Comparison of ENCODE assay signal across 21 cellular contexts in genomic region chr3:149044329-149045083, GRCh38. TPM values are rescaled to one million over a fixed set of nuclear protein-coding genes. Genes with fewer than 3 reads are reported as not detected.
A peak's percentile ranks its signal among the peaks of the same experiment; 100 is the strongest.
DNase-seq lines count a peak whose midpoint lies in the region; ATAC-seq and TF ChIP-seq lines count a peak whose summit lies in the region.
"Had no signal": no experiment of that assay in that cellular context is flagged by ENCODE, and none has a peak within 500 bp of the region (broad histone marks: within the 10 kb centered on the region; RNA-seq: fewer than 3 reads in every experiment).

No MANE protein-coding gene starts in this region.

- no peaks in the 10 kb centered on the region for H3K36me3 ChIP-seq in breast epithelium

- BruUV-seq in MCF 10A (replicated peaks; lab: Mats Ljungman, UMichigan) = no TSS peak

- no peak overlapping the region for H3K4me3 Mint-ChIP-seq in MCF 10A (ENCODE audit: unreplicated experiment)
- H3K4me3 Mint-ChIP-seq in T-helper 17 cell = peak overlapping the region; percentile 12
- no peak overlapping the region for H3K4me3 Mint-ChIP-seq in immature natural killer cell
- H3K4me3 Mint-ChIP-seq in stimulated activated effector memory CD8-positive, alpha-beta T cell treated with anti-CD3 and anti-CD28 coated beads, Interleukin-12 subunit alpha, Interleukin-12 subunit beta, amount 100 ng/mL, for 72 hours = no peak overlapping the region
- H3K4me3 Mint-ChIP-seq in HFFc6 = no peak overlapping the region

- no peaks in the 10 kb centered on the region for H3K27me3 ChIP-seq in breast epithelium
- H3K27me3 ChIP-seq: MG63 had no signal

- no peak for TF ChIP-seq POLR2A in breast epithelium (IDR thresholded peaks at IDR 0.05)

- POLR2A ChIA-PET in MCF 10A (lab: Yijun Ruan, JAX) = interaction anchor here (0.6 to 1.6 kb wide), 3 partner anchors 13 to 405 kb away, joined by 3 read pairs; no protein-coding TSS in a partner anchor

- H3K27me3 Mint-ChIP-seq in MCF 10A (ENCODE audit: insufficient read depth, unreplicated experiment) = no peaks in the 10 kb centered on the region
- H3K27me3 Mint-ChIP-seq in T-helper 17 cell = no peaks in the 10 kb centered on the region
- H3K27me3 Mint-ChIP-seq in immature natural killer cell (ENCODE audit: low read depth in 3 of 3) = no peaks in the 10 kb centered on the region
- H3K27me3 Mint-ChIP-seq in HFFc6 (ENCODE audit: insufficient read depth) = 0 out of 2 replicates have a peak, but pooled peaks cover 2% of the 10 kb centered on the region

- intact Hi-C loops in MCF 10A (cut with micrococcal nuclease) = no loop called here
- intact Hi-C loops in breast epithelium (cut with DNase I; ENCODE audit: low total_unique reads) = no loop called here
- intact Hi-C loops in left ventricle myocardium superior (cut with micrococcal nuclease) = no loop called here

- H3K4me1 ChIP-seq in breast epithelium = no peaks in the 10 kb centered on the region
- H3K4me1 ChIP-seq: HAP-1 had no signal

- H3K27ac Mint-ChIP-seq in MCF 10A (ENCODE audit: low read depth, unreplicated experiment) = peak overlapping the region; percentile 66
- peak overlapping the region; percentile 2 for H3K27ac Mint-ChIP-seq in T-helper 17 cell
- H3K27ac Mint-ChIP-seq in immature natural killer cell = peak overlapping the region in 4 of 6 donors; percentile 8 to 27 (median 19)
- H3K27ac Mint-ChIP-seq in stimulated activated effector memory CD8-positive, alpha-beta T cell treated with anti-CD3 and anti-CD28 coated beads, Interleukin-12 subunit alpha, Interleukin-12 subunit beta, amount 100 ng/mL, for 72 hours = no peak overlapping the region
- no peak overlapping the region for H3K27ac Mint-ChIP-seq in HFFc6

- DNase-seq in MCF 10A (ENCODE audit: unreplicated experiment) (no peak), breast epithelium (ENCODE audit: low spot score in 2 of 2) (no peak), T-helper 17 cell (no peak), immature natural killer cell (no peak), HFFc6 (no peak), NCI-H1092 treated with DMSO at 0.1 percent for 48 hours (lab: John Stamatoyannopoulos, UW) (no peak), left ventricle myocardium superior (no peak)
- DNase-seq in stimulated activated effector memory CD8-positive, alpha-beta T cell treated with anti-CD3 and anti-CD28 coated beads, Interleukin-12 subunit alpha, Interleukin-12 subunit beta, amount 100 ng/mL, for 72 hours (ENCODE audit: low spot score in 2 of 2) = no peak
- DNase-seq: DMS153; DND-41; GOT3; KBM-7; MG63; NCI-H2029; NCI-H446; NCI-H526; NK-92 treated with Interleukin-12 subunit alpha and Interleukin-12 subunit beta, amount 100 ng/mL, for 24 hours; SHP77 had no signal

- H3K27ac ChIP-seq in breast epithelium = no peak overlapping the region
- H3K27ac ChIP-seq: RWPE1 had no signal

- CTCF ChIA-PET in MCF 10A (lab: Yijun Ruan, JAX) = interaction anchor here (1.1 kb wide), 1 partner anchor 32 kb away, joined by 3 read pairs; no protein-coding TSS in a partner anchor

- H3K4me3 ChIP-seq in breast epithelium = no peak overlapping the region
- H3K4me3 ChIP-seq: HAP-1, MG63 had no signal

- H3K4me1 Mint-ChIP-seq in MCF 10A (ENCODE audit: insufficient read depth, unreplicated experiment) (peaks cover 9% of the 10 kb centered on the region), T-helper 17 cell (peaks cover 16% of the 10 kb centered on the region), immature natural killer cell (peaks cover 20 to 33% of the 10 kb centered on the region in 2 donors), HFFc6 (ENCODE audit: low read depth) (peaks cover 27% of the 10 kb centered on the region)
- peaks cover 30% of the 10 kb centered on the region for H3K4me1 Mint-ChIP-seq in stimulated activated effector memory CD8-positive, alpha-beta T cell treated with anti-CD3 and anti-CD28 coated beads, Interleukin-12 subunit alpha, Interleukin-12 subunit beta, amount 100 ng/mL, for 72 hours

- H3K9me3 ChIP-seq in breast epithelium (no peaks in the 10 kb centered on the region), T-helper 17 cell (ENCODE audit: control insufficient read depth, low read length, poor library complexity, severe bottlenecking) (no peaks in the 10 kb centered on the region)
- H3K9me3 ChIP-seq: HAP-1, MG63 had no signal

- TF ChIP-seq CTCF in MCF 10A (IDR thresholded peaks at IDR 0.05; ENCODE audit: unreplicated experiment) (no peak), breast epithelium (IDR thresholded peaks at IDR 0.05) (no peak), HFFc6 (IDR thresholded peaks at IDR 0.05) (no peak)

- H3K9me3 Mint-ChIP-seq in MCF 10A (ENCODE audit: unreplicated experiment) (no peaks in the 10 kb centered on the region), immature natural killer cell (no peaks in the 10 kb centered on the region), HFFc6 (no peaks in the 10 kb centered on the region)
- no peaks in the 10 kb centered on the region for H3K9me3 Mint-ChIP-seq in stimulated activated effector memory CD8-positive, alpha-beta T cell treated with anti-CD3 and anti-CD28 coated beads, Interleukin-12 subunit alpha, Interleukin-12 subunit beta, amount 100 ng/mL, for 72 hours

- H3K36me3 Mint-ChIP-seq in MCF 10A (ENCODE audit: insufficient read depth, unreplicated experiment) (peaks cover 24% of the 10 kb centered on the region), T-helper 17 cell (ENCODE audit: low read depth) (peaks cover 14% of the 10 kb centered on the region), immature natural killer cell (peaks cover 2 to 29% (median 21%) of the 10 kb centered on the region in 3 donors), HFFc6 (ENCODE audit: low read depth) (peaks cover 28% of the 10 kb centered on the region)
- H3K36me3 Mint-ChIP-seq in stimulated activated effector memory CD8-positive, alpha-beta T cell treated with anti-CD3 and anti-CD28 coated beads, Interleukin-12 subunit alpha, Interleukin-12 subunit beta, amount 100 ng/mL, for 72 hours = peaks cover 52% of the 10 kb centered on the region

- ATAC-seq in T-helper 17 cell (no peak), left ventricle myocardium superior (no peak)
- peak; percentile 75 for ATAC-seq in stimulated activated effector memory CD8-positive, alpha-beta T cell treated with anti-CD3 and anti-CD28 coated beads, Interleukin-12 subunit alpha, Interleukin-12 subunit beta, amount 100 ng/mL, for 72 hours
- ATAC-seq: Panc1 had no signal

RNA-seq across cellular contexts. Expression of gene HLTF, which starts 41.8 kb away (rescaled TPM):
- total RNA-seq in MCF 10A (2022) (21.9 TPM in 2 replicates), breast epithelium (10 to 100 TPM; 14.7 to 36.4 (median 22.6) TPM), T-helper 17 cell (1 to 10 TPM; 5.6 TPM), left ventricle myocardium superior (29.0 TPM)
- polyA plus RNA-seq in immature natural killer cell = 10 to 100 TPM; 13.0 to 33.8 (median 15.5) TPM
- total RNA-seq in HFFc6 (2021; fragmentation: NEBNext Ultra II Directional; extraction: Animal tissue kit (Norgen Biotek cat#: 25700)) = 10 to 100 TPM; 31.0 to 36.6 (median 34.5) TPM

RNA-seq across cellular contexts. Expression of gene GYG1, which starts 53.2 kb away (rescaled TPM):
- total RNA-seq in MCF 10A (2022) (22.3 and 25.4 TPM in 2 replicates), breast epithelium (10 to 100 TPM; 25.8 to 36.1 (median 35.9) TPM), T-helper 17 cell (10 to 100 TPM; 22.3 to 27.4 TPM), left ventricle myocardium superior (179 TPM)
- 100 to 1,000 TPM in 1 of 3 donors, 10 to 100 TPM in 2; 73.5 to 102 (median 91.8) TPM for polyA plus RNA-seq in immature natural killer cell
- total RNA-seq in HFFc6 (2021; fragmentation: NEBNext Ultra II Directional; extraction: Animal tissue kit (Norgen Biotek cat#: 25700)) = 10 to 100 TPM; 68.9 to 88.6 (median 78.5) TPM

Comparison
In these comparisons a context has a peak if more than half of its experiments do, and no peak if none do; other contexts are left out.
1. H3K27ac Mint-ChIP-seq: peak in MCF 10A (single experiment), T-helper 17 cell (single experiment) and immature natural killer cell (4 of 6); none in stimulated activated effector memory CD8-positive, alpha-beta T cell treated with anti-CD3 and anti-CD28 coated beads, Interleukin-12 subunit alpha, Interleukin-12 subunit beta, amount 100 ng/mL, for 72 hours (single experiment) and HFFc6 (single experiment).